Comparison of ENCODE assay signal across 8 cellular contexts in the genomic region with DNA sequence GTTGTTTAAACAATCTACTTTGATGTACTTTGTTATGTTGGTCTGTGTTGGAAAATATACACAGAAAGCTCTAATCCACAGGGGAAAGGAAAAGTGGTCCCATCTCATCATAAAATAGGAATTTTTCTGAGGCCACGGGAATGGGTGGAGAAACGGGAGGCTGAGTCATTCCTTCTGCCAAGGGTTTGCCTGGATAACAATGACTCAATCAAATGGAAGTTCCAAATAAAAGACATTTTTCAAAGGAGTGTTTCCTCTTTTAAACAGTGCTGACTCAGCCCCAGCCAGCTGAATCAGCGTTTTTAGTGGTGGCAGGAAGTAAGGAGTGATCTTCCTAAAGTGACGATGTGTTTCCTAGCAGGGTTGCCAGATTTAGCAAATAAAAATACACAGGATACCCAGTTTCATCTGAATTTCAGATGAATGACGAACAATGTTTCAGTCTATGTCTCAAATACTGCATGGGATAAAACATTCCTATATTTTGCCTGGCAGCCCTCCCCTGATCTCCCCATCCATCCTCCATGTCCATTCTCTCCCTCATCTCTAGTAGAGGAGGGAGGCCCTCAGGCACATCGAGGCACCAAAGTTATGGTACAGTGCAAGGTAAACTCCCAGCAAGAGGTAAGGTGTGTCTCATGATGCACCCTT.
DNase-seq lines count a peak whose midpoint lies in the region; ATAC-seq and TF ChIP-seq lines count a peak whose summit lies in the region.

No MANE protein-coding gene starts in this region.

- H3K27me3 ChIP-seq in psoas muscle (ENCODE audit: insufficient read depth in 3 of 3, low read length in 2 of 3), result no peaks in the 10 kb centered on the region
- H3K27me3 ChIP-seq in MM.1S (replicated peaks; ENCODE audit: insufficient read depth, low read length), result no peaks in the 10 kb centered on the region

- 45 to 52% (median 51%) methylated on average over 6 of the region's 6 CpGs for WGBS in psoas muscle, 3 donors

- H3K27ac Mint-ChIP-seq in activated T-cell treated with anti-CD3 and anti-CD28 coated beads, Interleukin-2, amount 50 U/mL, for 72 hours, result peak overlapping the region; percentile 87
- peak overlapping the region; percentile 65 for H3K27ac Mint-ChIP-seq in activated CD4-positive, alpha-beta memory T cell treated with anti-CD3 and anti-CD28 coated beads for 36 hours

- H3K4me1 Mint-ChIP-seq in activated T-cell treated with anti-CD3 and anti-CD28 coated beads, Interleukin-2, amount 50 U/mL, for 72 hours (ENCODE audit: low read depth), result peaks cover 84% of the 10 kb centered on the region
- H3K4me1 Mint-ChIP-seq in activated T-cell treated with anti-CD3 and anti-CD28 coated beads, Interleukin-2, amount 50 U/mL, for 4 hours (ENCODE audit: low read depth), result peaks cover 93% of the 10 kb centered on the region
- H3K4me1 Mint-ChIP-seq in activated CD4-positive, alpha-beta memory T cell treated with anti-CD3 and anti-CD28 coated beads for 36 hours (ENCODE audit: low read depth), result peaks cover 73% of the 10 kb centered on the region

- H3K4me3 ChIP-seq in psoas muscle (no peak overlapping the region), MM.1S (ENCODE audit: low read length) (no peak overlapping the region)

- no peaks in the 10 kb centered on the region for H3K27me3 Mint-ChIP-seq in activated T-cell treated with anti-CD3 and anti-CD28 coated beads, Interleukin-2, amount 50 U/mL, for 72 hours (ENCODE audit: low read depth)
- H3K27me3 Mint-ChIP-seq in activated T-cell treated with anti-CD3 and anti-CD28 coated beads, Interleukin-2, amount 50 U/mL, for 4 hours (ENCODE audit: low read depth), result no peaks in the 10 kb centered on the region
- H3K27me3 Mint-ChIP-seq in activated CD4-positive, alpha-beta memory T cell treated with anti-CD3 and anti-CD28 coated beads for 36 hours, result no peaks in the 10 kb centered on the region

- no peaks in the 10 kb centered on the region for H3K9me3 ChIP-seq in psoas muscle
- H3K9me3 ChIP-seq in MM.1S (replicated peaks; ENCODE audit: insufficient read depth, low read length), result no peaks in the 10 kb centered on the region

- CTCF ChIA-PET in activated CD4-positive, alpha-beta memory T cell treated with anti-CD3 and anti-CD28 coated beads for 36 hours (lab: Charles Lee), result no interaction called here

- intact Hi-C loops in activated CD4-positive, alpha-beta memory T cell treated with anti-CD3 and anti-CD28 coated beads for 36 hours (cut with micrococcal nuclease), result loop anchor here (10.0 kb wide), 1 partner anchor 341 kb away; a partner anchor contains a TSS
- intact Hi-C loops in psoas muscle (cut with DNase I), result no loop called here

- H3K4me2 ChIP-seq in MM.1S (ENCODE audit: low read depth, low read length), result no peak overlapping the region

- H3K4me1 ChIP-seq in psoas muscle (no peaks in the 10 kb centered on the region), MM.1S (ENCODE audit: low read length) (no peaks in the 10 kb centered on the region)

- POLR2A ChIA-PET in activated CD4-positive, alpha-beta memory T cell treated with anti-CD3 and anti-CD28 coated beads for 36 hours (lab: Charles Lee), result no interaction called here

- H3K9me3 Mint-ChIP-seq in activated T-cell treated with anti-CD3 and anti-CD28 coated beads, Interleukin-2, amount 50 U/mL, for 72 hours, result no peaks in the 10 kb centered on the region
- no peaks in the 10 kb centered on the region for H3K9me3 Mint-ChIP-seq in activated T-cell treated with anti-CD3 and anti-CD28 coated beads, Interleukin-2, amount 50 U/mL, for 4 hours
- no peaks in the 10 kb centered on the region for H3K9me3 Mint-ChIP-seq in activated CD4-positive, alpha-beta memory T cell treated with anti-CD3 and anti-CD28 coated beads for 36 hours

- peak overlapping the region in 1 of 2 donors; percentile 22 for H3K4me3 Mint-ChIP-seq in activated T-cell treated with anti-CD3 and anti-CD28 coated beads, Interleukin-2, amount 50 U/mL, for 72 hours
- no peak overlapping the region for H3K4me3 Mint-ChIP-seq in activated T-cell treated with anti-CD3 and anti-CD28 coated beads, Interleukin-2, amount 50 U/mL, for 4 hours
- H3K4me3 Mint-ChIP-seq in activated CD4-positive, alpha-beta memory T cell treated with anti-CD3 and anti-CD28 coated beads for 36 hours, result no peak overlapping the region

- no peaks in the 10 kb centered on the region for H3K79me2 ChIP-seq in MM.1S (ENCODE audit: low read length)

- H3K27ac ChIP-seq in psoas muscle (no peak overlapping the region), MM.1S (ENCODE audit: low read length) (no peak overlapping the region)

- ATAC-seq in activated T-cell treated with anti-CD3 and anti-CD28 coated beads, Interleukin-2, amount 50 U/mL, for 72 hours (replicated peaks in 1 of 2), result no peak
- no peak for ATAC-seq in activated T-cell treated with anti-CD3 and anti-CD28 coated beads, Interleukin-2, amount 50 U/mL, for 4 hours
- ATAC-seq in psoas muscle (peak in 3 of 4 donors; percentile 50 to 59 (median 58)), GM21737 (IDR thresholded peaks at IDR 0.05; ENCODE audit: unreplicated experiment) (no peak)

- no peaks in the 10 kb centered on the region for H3K36me3 Mint-ChIP-seq in activated T-cell treated with anti-CD3 and anti-CD28 coated beads, Interleukin-2, amount 50 U/mL, for 72 hours (ENCODE audit: insufficient read depth in 2 of 2)
- peaks cover 6% of the 10 kb centered on the region for H3K36me3 Mint-ChIP-seq in activated T-cell treated with anti-CD3 and anti-CD28 coated beads, Interleukin-2, amount 50 U/mL, for 4 hours (ENCODE audit: insufficient read depth)
- no peaks in the 10 kb centered on the region for H3K36me3 Mint-ChIP-seq in activated CD4-positive, alpha-beta memory T cell treated with anti-CD3 and anti-CD28 coated beads for 36 hours

- no peak overlapping the region for H2AFZ ChIP-seq in MM.1S (ENCODE audit: low read length)

- DNase-seq in activated T-cell treated with anti-CD3 and anti-CD28 coated beads, Interleukin-2, amount 50 U/mL, for 72 hours, result no peak
- DNase-seq in activated T-cell treated with anti-CD3 and anti-CD28 coated beads, Interleukin-2, amount 50 U/mL, for 4 hours, result no peak
- peak; percentile 58 for DNase-seq in activated CD4-positive, alpha-beta memory T cell treated with anti-CD3 and anti-CD28 coated beads for 36 hours
- DNase-seq in glomerular visceral epithelial cell (ENCODE audit: extremely low spot score) (peak; percentile 90), psoas muscle (peak; percentile 74 to 77), MM.1S (no peak), NCI-H774 (lab: John Stamatoyannopoulos, UW) (no peak)

- no peak for TF ChIP-seq CTCF in psoas muscle (IDR thresholded peaks at IDR 0.05)
- TF ChIP-seq CTCF in MM.1S (IDR thresholded peaks at IDR 0.05; ENCODE audit: low read length), result no peak

- no peaks in the 10 kb centered on the region for H3K9me2 ChIP-seq in MM.1S (replicated peaks; ENCODE audit: insufficient read depth, low read length)

- no peaks in the 10 kb centered on the region for H3F3A ChIP-seq in MM.1S (ENCODE audit: insufficient read depth, low read length)

- no peaks in the 10 kb centered on the region for H3K36me3 ChIP-seq in psoas muscle (ENCODE audit: insufficient read depth in 1 of 2, low read depth in 1 of 2)
- H3K36me3 ChIP-seq in MM.1S (replicated peaks; ENCODE audit: insufficient read depth, low read length), result no peaks in the 10 kb centered on the region

- H4K20me1 ChIP-seq in MM.1S (ENCODE audit: insufficient read depth, low read length), result no peaks in the 10 kb centered on the region

- H3K9ac ChIP-seq in MM.1S (ENCODE audit: low read length), result no peak overlapping the region

Comparison
In these comparisons a context has a peak if more than half of its experiments do, and no peak if none do; other contexts are left out.
1. ATAC-seq: peak in psoas muscle (3 of 4); none in activated T-cell treated with anti-CD3 and anti-CD28 coated beads, Interleukin-2, amount 50 U/mL, for 72 hours (0 of 2), activated T-cell treated with anti-CD3 and anti-CD28 coated beads, Interleukin-2, amount 50 U/mL, for 4 hours (0 of 2) and GM21737 (single experiment).
2. DNase-seq: peak in activated CD4-positive, alpha-beta memory T cell treated with anti-CD3 and anti-CD28 coated beads for 36 hours (single experiment), glomerular visceral epithelial cell (single experiment) and psoas muscle (2 of 2); none in activated T-cell treated with anti-CD3 and anti-CD28 coated beads, Interleukin-2, amount 50 U/mL, for 72 hours (0 of 2), activated T-cell treated with anti-CD3 and anti-CD28 coated beads, Interleukin-2, amount 50 U/mL, for 4 hours (single experiment), MM.1S (single experiment) and NCI-H774 (single experiment).